In the genomic region with DNA sequence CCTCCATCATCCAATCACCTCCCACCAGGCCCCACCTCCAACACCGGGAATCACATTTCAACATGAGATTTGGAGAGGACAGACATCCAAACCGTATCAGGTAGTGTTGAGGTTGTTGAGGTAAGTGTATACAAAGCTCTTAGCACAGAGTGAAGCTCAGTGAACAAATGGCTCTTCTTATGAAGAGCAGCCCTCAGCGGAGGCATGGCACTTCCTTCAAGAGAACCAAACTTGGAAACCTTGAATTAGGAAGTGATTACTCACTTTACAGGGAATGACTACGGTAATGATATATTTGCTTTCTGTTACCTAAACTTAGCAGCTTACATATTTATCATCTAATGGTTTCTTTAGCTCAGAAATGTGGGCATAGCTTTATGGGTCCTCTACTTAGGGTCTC, we compare ENCODE assay signal across 17 cellular contexts.
A peak's percentile ranks its signal among the peaks of the same experiment; 100 is the strongest.
DNase-seq lines count a peak whose midpoint lies in the region; ATAC-seq and TF ChIP-seq lines count a peak whose summit lies in the region.
"Had no signal": no experiment of that assay in that cellular context is flagged by ENCODE, and none has a peak within 500 bp of the region (broad histone marks: within the 10 kb centered on the region; RNA-seq: fewer than 3 reads in every experiment).

No MANE protein-coding gene starts in this region.

- no peaks in the 10 kb centered on the region for H3K79me1 ChIP-seq in H9 (ENCODE audit: insufficient read depth, low read depth, low read length, poor library complexity, severe bottlenecking)

- no peaks in the 10 kb centered on the region for H3K27me3 ChIP-seq in H9 (ENCODE audit: insufficient read depth, low read length)
- no peaks in the 10 kb centered on the region for H3K27me3 ChIP-seq in hepatocyte
- H3K27me3 ChIP-seq in stomach = no peaks in the 10 kb centered on the region

- H2BK12ac ChIP-seq in H9 (ENCODE audit: insufficient read length, low read depth, low read length) = no peak overlapping the region

- CTCF ChIA-PET in activated CD8-positive, alpha-beta T cell treated with anti-CD3 and anti-CD28 coated beads for 36 hours (lab: Charles Lee) = interaction anchor here (0.9 kb wide), 2 partner anchors 21 to 38 kb away, joined by 3 to 4 read pairs; no protein-coding TSS in a partner anchor
- CTCF ChIA-PET in activated CD8-positive, alpha-beta T cell treated with anti-CD3 and anti-CD28 coated beads, Interleukin-2, amount 10 ng/mL, durations not matched to agents 7 days and 5 days (lab: Charles Lee) = no interaction called here
- CTCF ChIA-PET in HEK293T (lab: Yijun Ruan, JAX) = no interaction called here

- no peak overlapping the region for H3K18ac ChIP-seq in H9 (ENCODE audit: insufficient read length, low read depth, low read length)

- H3K27ac ChIP-seq in H9 (ENCODE audit: insufficient read length, low read depth, low read length) (no peak overlapping the region), hepatocyte (peak overlapping the region; percentile 4), stomach (peak overlapping the region; percentile 2 to 73 (median 36))

- H4K20me1 ChIP-seq in H9 (ENCODE audit: control insufficient read depth, insufficient read depth, insufficient read length) = no peaks in the 10 kb centered on the region
- H4K20me1 ChIP-seq in hepatocyte (ENCODE audit: insufficient read depth, poor library complexity, severe bottlenecking) = no peaks in the 10 kb centered on the region

- no peak for TF ChIP-seq EP300 in stomach (IDR thresholded peaks at IDR 0.05)

- no peak for TF ChIP-seq POLR2A in stomach (IDR thresholded peaks at IDR 0.05)

- H4K91ac ChIP-seq in H9 (ENCODE audit: insufficient read length, low read depth, low read length) = no peak overlapping the region

- no peak overlapping the region for H3K4me3 Mint-ChIP-seq in activated CD8-positive, alpha-beta T cell treated with anti-CD3 and anti-CD28 coated beads for 36 hours
- no peak overlapping the region for H3K4me3 Mint-ChIP-seq in activated CD8-positive, alpha-beta T cell treated with anti-CD3 and anti-CD28 coated beads, Interleukin-2, amount 10 ng/mL, durations not matched to agents 7 days and 5 days
- no peak overlapping the region for H3K4me3 Mint-ChIP-seq in H9
- H3K4me3 Mint-ChIP-seq: HFFc6 had no signal

- no peaks in the 10 kb centered on the region for H3K23me2 ChIP-seq in H9 (ENCODE audit: insufficient read length, low read depth, low read length, poor library complexity, severe bottlenecking)

- H3K14ac ChIP-seq in H9 (ENCODE audit: insufficient read depth, low read length) = no peak overlapping the region

- no peak overlapping the region for H3K4me2 ChIP-seq in H9 (ENCODE audit: insufficient read depth, insufficient read length, low read length)
- no peak overlapping the region for H3K4me2 ChIP-seq in hepatocyte

- TF ChIP-seq CTCF in activated CD8-positive, alpha-beta T cell treated with anti-CD3 and anti-CD28 coated beads for 36 hours (IDR thresholded peaks at IDR 0.05) = no peak
- TF ChIP-seq CTCF in H9 (conservative IDR thresholded peaks at IDR 0.05) (no peak), hepatocyte (IDR thresholded peaks at IDR 0.05; ENCODE audit: poor library complexity) (no peak), stomach (IDR thresholded peaks at IDR 0.05) (no peak)

- no peak overlapping the region for H3K56ac ChIP-seq in H9 (ENCODE audit: insufficient read length, low read depth, low read length)

- no peaks in the 10 kb centered on the region for H3K27me3 Mint-ChIP-seq in activated CD8-positive, alpha-beta T cell treated with anti-CD3 and anti-CD28 coated beads for 36 hours
- no peaks in the 10 kb centered on the region for H3K27me3 Mint-ChIP-seq in activated CD8-positive, alpha-beta T cell treated with anti-CD3 and anti-CD28 coated beads, Interleukin-2, amount 10 ng/mL, durations not matched to agents 7 days and 5 days (ENCODE audit: low read depth)
- peaks cover 2% of the 10 kb centered on the region for H3K27me3 Mint-ChIP-seq in H9 (ENCODE audit: low read depth)

- no peak overlapping the region for H2BK20ac ChIP-seq in H9 (ENCODE audit: low read depth, low read length, poor library complexity, severe bottlenecking)

- WGBS in H9 (ENCODE audit: extremely low coverage, insufficient read length, low lambda C conversion rate) = no CpG with 5 or more reads among the region's 4 CpGs
- 90% methylated on average over 4 of the region's 4 CpGs for WGBS in hepatocyte (ENCODE audit: low lambda C conversion rate, missing lambda C conversion rate)
- 59 to 75% (median 67%) methylated on average over 4 of the region's 4 CpGs for WGBS in stomach, 5 donors

- no peak overlapping the region for H3K23ac ChIP-seq in H9 (ENCODE audit: insufficient read length, low read depth, low read length)

- H3K9me2 ChIP-seq in hepatocyte (replicated peaks; ENCODE audit: insufficient read depth) = no peaks in the 10 kb centered on the region

- no peak overlapping the region for H3T11ph ChIP-seq in H9 (ENCODE audit: low read length)

- H3K9me3 Mint-ChIP-seq in activated CD8-positive, alpha-beta T cell treated with anti-CD3 and anti-CD28 coated beads for 36 hours = no peaks in the 10 kb centered on the region
- H3K9me3 Mint-ChIP-seq in activated CD8-positive, alpha-beta T cell treated with anti-CD3 and anti-CD28 coated beads, Interleukin-2, amount 10 ng/mL, durations not matched to agents 7 days and 5 days (ENCODE audit: insufficient read depth) = no peaks in the 10 kb centered on the region
- H3K9me3 Mint-ChIP-seq in H9 = no peaks in the 10 kb centered on the region; a peak in 1 of 5 replicates
- H3K9me3 Mint-ChIP-seq: HFFc6 had no signal

- peaks cover 42% of the 10 kb centered on the region for H3K4me1 Mint-ChIP-seq in activated CD8-positive, alpha-beta T cell treated with anti-CD3 and anti-CD28 coated beads for 36 hours (ENCODE audit: low read depth)
- peaks cover 15% of the 10 kb centered on the region for H3K4me1 Mint-ChIP-seq in activated CD8-positive, alpha-beta T cell treated with anti-CD3 and anti-CD28 coated beads, Interleukin-2, amount 10 ng/mL, durations not matched to agents 7 days and 5 days (ENCODE audit: low read depth)
- peaks cover 78% of the 10 kb centered on the region in 2 experiments for H3K4me1 Mint-ChIP-seq in H9

- peaks cover 6% of the 10 kb centered on the region for H3K36me3 Mint-ChIP-seq in activated CD8-positive, alpha-beta T cell treated with anti-CD3 and anti-CD28 coated beads for 36 hours (ENCODE audit: low read depth)
- H3K36me3 Mint-ChIP-seq in activated CD8-positive, alpha-beta T cell treated with anti-CD3 and anti-CD28 coated beads, Interleukin-2, amount 10 ng/mL, durations not matched to agents 7 days and 5 days (ENCODE audit: low read depth) = peaks cover 10% of the 10 kb centered on the region
- no peaks in the 10 kb centered on the region; a peak in 2 of 7 replicates for H3K36me3 Mint-ChIP-seq in H9 (ENCODE audit: insufficient read depth in 1 of 3, low read depth in 3 of 3)

- H3K4ac ChIP-seq in H9 (ENCODE audit: low read depth, low read length) = no peak overlapping the region

- H3K27ac Mint-ChIP-seq in activated CD8-positive, alpha-beta T cell treated with anti-CD3 and anti-CD28 coated beads for 36 hours = peak overlapping the region; percentile 50
- H3K27ac Mint-ChIP-seq in activated CD8-positive, alpha-beta T cell treated with anti-CD3 and anti-CD28 coated beads, Interleukin-2, amount 10 ng/mL, durations not matched to agents 7 days and 5 days = no peak overlapping the region
- H3K27ac Mint-ChIP-seq in H9 = peak overlapping the region in 2 of 3 experiments; percentile 9 to 84; a peak in 1 of 7 replicates
- H3K27ac Mint-ChIP-seq: HFFc6 had no signal

- peaks cover 12% of the 10 kb centered on the region; the same call in 1 of the 2 replicates for H3K79me2 ChIP-seq in H9 (ENCODE audit: insufficient read depth, low read length)
- H3K79me2 ChIP-seq in hepatocyte = peaks cover 7% of the 10 kb centered on the region

- H3K9ac ChIP-seq in H9 (ENCODE audit: extremely low read depth, insufficient read length, low read length) = no peak overlapping the region

- H3K9me3 ChIP-seq in H9 (ENCODE audit: control insufficient read depth, low read depth, low read length) (no peaks in the 10 kb centered on the region), hepatocyte (ENCODE audit: low read depth) (no peaks in the 10 kb centered on the region), stomach (no peaks in the 10 kb centered on the region)

- peaks cover 38% of the 10 kb centered on the region for H3K4me1 ChIP-seq in H9 (ENCODE audit: insufficient read depth, low read length)
- peaks cover 12% of the 10 kb centered on the region for H3K4me1 ChIP-seq in hepatocyte (ENCODE audit: insufficient read depth)
- peaks cover 18 to 75% (median 40%) of the 10 kb centered on the region in 4 donors for H3K4me1 ChIP-seq in stomach

- no peak overlapping the region for H4K5ac ChIP-seq in H9 (ENCODE audit: insufficient read length, low read depth, low read length)

- H4K8ac ChIP-seq in H9 (replicated peaks; ENCODE audit: insufficient read length, low read depth, low read length) = no peak overlapping the region

- intact Hi-C loops in activated CD8-positive, alpha-beta T cell treated with anti-CD3 and anti-CD28 coated beads for 36 hours (cut with micrococcal nuclease) = no loop called here
- intact Hi-C loops in stomach (cut with DNase I; ENCODE audit: low total_unique reads) = no loop called here

- H2BK120ac ChIP-seq in H9 (ENCODE audit: low read depth, low read length, poor library complexity, severe bottlenecking) = no peak overlapping the region

- DNase-seq in activated CD8-positive, alpha-beta T cell treated with anti-CD3 and anti-CD28 coated beads for 36 hours = no peak
- no peak for DNase-seq in activated CD8-positive, alpha-beta T cell treated with anti-CD3 and anti-CD28 coated beads, Interleukin-2, amount 10 ng/mL, durations not matched to agents 7 days and 5 days
- DNase-seq in H9 = no peak
- DNase-seq in hepatocyte (ENCODE audit: low spot score) = no peak
- no peak for DNase-seq in stomach
- DNase-seq in HEK293T (ENCODE audit: extremely low spot score) = no peak
- no peak for DNase-seq in NCI-H1694 treated with DMSO at 0.1 percent for 48 hours (lab: John Stamatoyannopoulos, UW)
- DNase-seq: C1 segment of cervical spinal cord, DND-41, GOT3, HFFc6, NCI-H1105 treated with DMSO at 0.1 percent for 48 hours, NCI-H446, NCI-H69, RPMI8226, SIG-M5 had no signal

- POLR2A ChIA-PET in activated CD8-positive, alpha-beta T cell treated with anti-CD3 and anti-CD28 coated beads for 36 hours (lab: Charles Lee) = no interaction called here
- POLR2A ChIA-PET in activated CD8-positive, alpha-beta T cell treated with anti-CD3 and anti-CD28 coated beads, Interleukin-2, amount 10 ng/mL, durations not matched to agents 7 days and 5 days (lab: Charles Lee) = interaction anchor here (1.2 kb wide), 1 partner anchor 12 kb away, joined by 3 read pairs; no protein-coding TSS in a partner anchor
- POLR2A ChIA-PET in HEK293T (lab: Yijun Ruan, JAX) = interaction anchor here (0.7 kb wide), 1 partner anchor 8 kb away, joined by 3 read pairs; no protein-coding TSS in a partner anchor

- ATAC-seq in activated CD8-positive, alpha-beta T cell treated with anti-CD3 and anti-CD28 coated beads for 36 hours = no peak
- no peak for ATAC-seq in activated CD8-positive, alpha-beta T cell treated with anti-CD3 and anti-CD28 coated beads, Interleukin-2, amount 10 ng/mL, durations not matched to agents 7 days and 5 days
- no peak for ATAC-seq in SK-N-SH treated with all-trans-retinoic acid at 6 μM for 48 hours

- H2BK5ac ChIP-seq in H9 (ENCODE audit: insufficient read length, low read length) = no peak overlapping the region

- H2AFZ ChIP-seq in H9 (ENCODE audit: low read length) = no peak overlapping the region
- no peak overlapping the region for H2AFZ ChIP-seq in hepatocyte

- H3K36me3 ChIP-seq in hepatocyte (replicated peaks; ENCODE audit: insufficient read depth, low read depth) (no peaks in the 10 kb centered on the region), stomach (no peaks in the 10 kb centered on the region)

- no peak overlapping the region for H2AK5ac ChIP-seq in H9 (ENCODE audit: insufficient read length, low read length)

- no peak overlapping the region for H3K4me3 ChIP-seq in hepatocyte
- no peak overlapping the region for H3K4me3 ChIP-seq in stomach

- H2BK15ac ChIP-seq in H9 (ENCODE audit: low read depth, low read length) = no peak overlapping the region
